1 cellular context compared by ENCODE assay signal in genomic region chr17:61457226-61457983, GRCh38.
TF ChIP-seq lines count a peak whose summit lies in the region.

No MANE protein-coding gene starts in this region.

TF ChIP-seq in WTC11, 78 proteins besides CTCF, POLR2A, EP300 and RAD21 (continued from another document):
- no peak for TF ChIP-seq ATF6 (CRISPR knock-in tag; IDR thresholded peaks at IDR 0.05)
- TF ChIP-seq, protein P1, sequence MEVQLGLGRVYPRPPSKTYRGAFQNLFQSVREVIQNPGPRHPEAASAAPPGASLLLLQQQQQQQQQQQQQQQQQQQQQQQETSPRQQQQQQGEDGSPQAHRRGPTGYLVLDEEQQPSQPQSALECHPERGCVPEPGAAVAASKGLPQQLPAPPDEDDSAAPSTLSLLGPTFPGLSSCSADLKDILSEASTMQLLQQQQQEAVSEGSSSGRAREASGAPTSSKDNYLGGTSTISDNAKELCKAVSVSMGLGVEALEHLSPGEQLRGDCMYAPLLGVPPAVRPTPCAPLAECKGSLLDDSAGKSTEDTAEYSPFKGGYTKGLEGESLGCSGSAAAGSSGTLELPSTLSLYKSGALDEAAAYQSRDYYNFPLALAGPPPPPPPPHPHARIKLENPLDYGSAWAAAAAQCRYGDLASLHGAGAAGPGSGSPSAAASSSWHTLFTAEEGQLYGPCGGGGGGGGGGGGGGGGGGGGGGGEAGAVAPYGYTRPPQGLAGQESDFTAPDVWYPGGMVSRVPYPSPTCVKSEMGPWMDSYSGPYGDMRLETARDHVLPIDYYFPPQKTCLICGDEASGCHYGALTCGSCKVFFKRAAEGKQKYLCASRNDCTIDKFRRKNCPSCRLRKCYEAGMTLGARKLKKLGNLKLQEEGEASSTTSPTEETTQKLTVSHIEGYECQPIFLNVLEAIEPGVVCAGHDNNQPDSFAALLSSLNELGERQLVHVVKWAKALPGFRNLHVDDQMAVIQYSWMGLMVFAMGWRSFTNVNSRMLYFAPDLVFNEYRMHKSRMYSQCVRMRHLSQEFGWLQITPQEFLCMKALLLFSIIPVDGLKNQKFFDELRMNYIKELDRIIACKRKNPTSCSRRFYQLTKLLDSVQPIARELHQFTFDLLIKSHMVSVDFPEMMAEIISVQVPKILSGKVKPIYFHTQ (CRISPR knock-in tag; IDR thresholded peaks at IDR 0.05), result no peak
TF ChIP-seq in WTC11: peak in this region for 0.
